ENCODE assay signal across 8 cellular contexts in the genomic region with DNA sequence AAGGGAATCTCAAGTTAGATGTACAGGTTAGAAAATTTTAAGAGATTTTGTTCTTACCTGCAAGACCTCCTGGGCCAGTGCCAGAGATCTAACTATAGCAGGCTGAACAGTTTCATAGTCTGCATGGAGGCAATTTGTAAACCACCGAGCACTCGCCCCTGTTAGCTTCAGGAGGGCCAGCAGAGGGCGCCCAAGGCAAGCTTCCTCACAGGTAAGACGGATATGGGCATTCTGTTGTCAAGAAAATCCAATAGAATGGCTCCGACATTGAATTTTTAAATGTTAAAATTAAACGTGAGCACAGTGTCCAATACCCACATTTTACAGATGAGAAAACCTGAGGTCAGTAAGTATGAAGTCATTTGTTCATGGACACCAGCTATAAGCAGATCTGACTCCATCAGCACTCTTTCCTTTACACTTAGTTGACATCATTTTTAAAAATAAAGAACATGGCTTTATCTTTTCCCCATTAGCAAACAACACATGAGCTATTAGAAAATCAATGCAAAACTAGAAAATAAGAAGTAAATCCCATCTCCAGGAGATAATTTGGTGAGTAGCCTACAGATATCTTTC. TPM values are rescaled to one million over a fixed set of nuclear protein-coding genes. Genes with fewer than 3 reads are reported as not detected.
DNase-seq lines count a peak whose midpoint lies in the region; ATAC-seq and TF ChIP-seq lines count a peak whose summit lies in the region.

No MANE protein-coding gene starts in this region.

- no peaks in the 10 kb centered on the region for H3K9me3 Mint-ChIP-seq in MCF 10A (ENCODE audit: unreplicated experiment)

- TF ChIP-seq CTCF in VCaP (conservative IDR thresholded peaks at IDR 0.05) (peak; percentile 96), MCF 10A (IDR thresholded peaks at IDR 0.05; ENCODE audit: unreplicated experiment) (peak; percentile 92)

- ATAC-seq in GM18498 (IDR thresholded peaks at IDR 0.05; ENCODE audit: unreplicated experiment) (peak; percentile 73), HG03095 (IDR thresholded peaks at IDR 0.05; ENCODE audit: unreplicated experiment) (peak; percentile 78)

- intact Hi-C loops in MCF 10A (cut with micrococcal nuclease), result loop anchor here (1.0 to 5.0 kb wide), 2 partner anchors 62 to 338 kb away; no protein-coding TSS in a partner anchor

- no TSS peak for BruUV-seq in MCF 10A (replicated peaks; lab: Mats Ljungman, UMichigan)

- DNase-seq in NCI-H2196 treated with DMSO at 0.1 percent for 48 hours (lab: John Stamatoyannopoulos, UW; ENCODE audit: unreplicated experiment) (peak; percentile 28), MCF 10A (ENCODE audit: unreplicated experiment) (peak; percentile 76), iris pigment epithelial cell (ENCODE audit: low read depth) (peak; percentile 68), NCI-H226 (no peak)
- DNase-seq in stimulated activated CD4-positive, alpha-beta T cell treated with anti-CD3 and anti-CD28 coated beads, Interleukin-15, amount 100 ng/mL, for 48 hours (ENCODE audit: low read depth in 2 of 2), result peak; percentile 38 to 60

- H3K27ac Mint-ChIP-seq in MCF 10A (ENCODE audit: low read depth, unreplicated experiment), result no peak overlapping the region

- H3K27ac ChIP-seq in VCaP, result no peak overlapping the region

- no peaks in the 10 kb centered on the region for H3K4me1 Mint-ChIP-seq in MCF 10A (ENCODE audit: insufficient read depth, unreplicated experiment)

- no peaks in the 10 kb centered on the region for H3K36me3 Mint-ChIP-seq in MCF 10A (ENCODE audit: insufficient read depth, unreplicated experiment)

- H3K4me3 Mint-ChIP-seq in MCF 10A (ENCODE audit: unreplicated experiment), result no peak overlapping the region

- CTCF ChIA-PET in MCF 10A (lab: Yijun Ruan, JAX), result interaction anchor here (0.6 to 4.0 kb wide), 35 partner anchors 9 to 199 kb away, joined by 3 to 36 read pairs (median 5); no protein-coding TSS in a partner anchor

- POLR2A ChIA-PET in MCF 10A (lab: Yijun Ruan, JAX), result interaction anchor here (0.6 to 0.8 kb wide), 2 partner anchors 22 to 123 kb away, joined by 3 to 5 read pairs; no protein-coding TSS in a partner anchor

- peaks cover 53% of the 10 kb centered on the region for H3K27me3 Mint-ChIP-seq in MCF 10A (ENCODE audit: insufficient read depth, unreplicated experiment)

RNA-seq across cellular contexts. Expression of a gene that starts 2.2 kb away (rescaled TPM):
- not detected in 2 replicates for total RNA-seq in MCF 10A (2022)

RNA-seq across cellular contexts. Expression of a gene that starts 40.4 kb away (rescaled TPM):
- not detected in 2 replicates for total RNA-seq in MCF 10A (2022)
